In genomic region chr1:232776526-232776925, GRCh38 we compare ENCODE assay signal across 22 cellular contexts.
"Had no signal": no experiment of that assay in that cellular context is flagged by ENCODE, and none has a peak within 500 bp of the region (broad histone marks: within the 10 kb centered on the region; RNA-seq: fewer than 3 reads in every experiment).

No MANE protein-coding gene starts in this region.

- H3K27me3 ChIP-seq: hepatocyte, neutrophil, right lobe of liver, tibial artery, upper lobe of left lung, vagina had no signal

- H3K4me3 ChIP-seq: hepatocyte, lung, psoas muscle, right lobe of liver, tibial artery, upper lobe of left lung, vagina had no signal

- H3K79me2 ChIP-seq: hepatocyte had no signal

- H3K4me1 ChIP-seq: psoas muscle, right lobe of liver, tibial artery, upper lobe of left lung, vagina had no signal

- H3K27ac ChIP-seq: hepatocyte, neutrophil, psoas muscle, right lobe of liver, tibial artery, upper lobe of left lung, vagina had no signal

- H3K36me3 ChIP-seq: neutrophil, right lobe of liver, tibial artery, upper lobe of left lung, vagina had no signal

- H3K27ac Mint-ChIP-seq: dendritic cell treated with granulocyte-macrophage colony-stimulating factor and Interleukin-4, amounts not matched to agents 40 ng/mL and 50 ng/mL, for 4 days; nephron; stimulated activated effector memory CD8-positive, alpha-beta T cell treated with anti-CD3 and anti-CD28 coated beads, Interleukin-12 subunit alpha, Interleukin-12 subunit beta, amount 100 ng/mL, for 72 hours had no signal

- H3K4me1 Mint-ChIP-seq: naive B cell; nephron; stimulated activated effector memory CD8-positive, alpha-beta T cell treated with anti-CD3 and anti-CD28 coated beads, Interleukin-12 subunit alpha, Interleukin-12 subunit beta, amount 100 ng/mL, for 72 hours had no signal

- H3K4me2 ChIP-seq: hepatocyte had no signal

- H3K9me3 ChIP-seq: neutrophil, psoas muscle, right lobe of liver, tibial artery, upper lobe of left lung, vagina had no signal

- ATAC-seq: left colon; left ventricle myocardium superior; psoas muscle; right lobe of liver; stimulated activated effector memory CD8-positive, alpha-beta T cell treated with anti-CD3 and anti-CD28 coated beads, Interleukin-12 subunit alpha, Interleukin-12 subunit beta, amount 100 ng/mL, for 72 hours; stimulated activated naive CD8-positive, alpha-beta T cell treated with anti-CD3 and anti-CD28 coated beads, Interleukin-15, Interleukin-2, amounts not matched to agents 100 U/mL and 50 U/mL, for 24 hours had no signal

- H3K36me3 Mint-ChIP-seq: naive B cell; stimulated activated effector memory CD8-positive, alpha-beta T cell treated with anti-CD3 and anti-CD28 coated beads, Interleukin-12 subunit alpha, Interleukin-12 subunit beta, amount 100 ng/mL, for 72 hours had no signal

- DNase-seq: erythroblast; foreskin melanocyte; head of caudate nucleus; left colon; left ventricle myocardium superior; mesendoderm; naive B cell; psoas muscle; retina; right lobe of liver; stimulated activated CD4-positive, alpha-beta T cell treated with anti-CD3 and anti-CD28 coated beads, Interleukin-4, amount 100 ng/mL, for 1 hour; stimulated activated CD8-positive, alpha-beta memory T cell treated with anti-CD3 and anti-CD28 coated beads, Interleukin-4, amount 100 ng/mL, for 48 hours; stimulated activated naive CD8-positive, alpha-beta T cell treated with anti-CD3 and anti-CD28 coated beads, Interleukin-15, Interleukin-2, amounts not matched to agents 100 U/mL and 50 U/mL, for 24 hours; tibial artery; upper lobe of left lung had no signal

- H3K9me3 Mint-ChIP-seq: dendritic cell treated with granulocyte-macrophage colony-stimulating factor and Interleukin-4, amounts not matched to agents 40 ng/mL and 50 ng/mL, for 4 days; stimulated activated effector memory CD8-positive, alpha-beta T cell treated with anti-CD3 and anti-CD28 coated beads, Interleukin-12 subunit alpha, Interleukin-12 subunit beta, amount 100 ng/mL, for 72 hours had no signal

- H3K4me3 Mint-ChIP-seq: dendritic cell treated with granulocyte-macrophage colony-stimulating factor and Interleukin-4, amounts not matched to agents 40 ng/mL and 50 ng/mL, for 4 days; naive B cell; nephron; stimulated activated effector memory CD8-positive, alpha-beta T cell treated with anti-CD3 and anti-CD28 coated beads, Interleukin-12 subunit alpha, Interleukin-12 subunit beta, amount 100 ng/mL, for 72 hours had no signal

- H3K27me3 Mint-ChIP-seq: dendritic cell treated with granulocyte-macrophage colony-stimulating factor and Interleukin-4, amounts not matched to agents 40 ng/mL and 50 ng/mL, for 4 days; naive B cell had no signal

- H2AFZ ChIP-seq: hepatocyte had no signal
